ENCODE assay signal across 20 cellular contexts in the genomic region with DNA sequence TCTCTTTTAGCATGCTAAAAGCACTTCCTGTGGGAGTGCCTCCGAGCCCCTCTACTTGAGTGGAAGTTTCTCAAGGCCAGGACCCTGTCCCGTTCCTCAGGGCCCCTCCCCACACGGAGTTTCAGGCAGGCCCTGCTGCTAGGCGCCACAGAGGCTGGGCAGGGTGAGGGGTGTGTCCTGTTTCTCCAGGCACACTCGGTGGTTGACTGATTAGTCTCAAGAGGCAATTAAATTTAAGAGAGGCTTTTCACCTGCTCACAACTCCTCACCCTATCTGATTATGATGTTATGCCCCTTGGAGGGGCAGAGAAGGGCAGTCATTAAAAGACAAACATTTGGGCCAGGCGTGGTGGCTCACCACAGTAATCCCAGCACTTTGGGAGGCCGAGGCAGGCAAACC.
DNase-seq lines count a peak whose midpoint lies in the region; ATAC-seq and TF ChIP-seq lines count a peak whose summit lies in the region.
"Had no signal": no experiment of that assay in that cellular context is flagged by ENCODE, and none has a peak within 500 bp of the region (broad histone marks: within the 10 kb centered on the region; RNA-seq: fewer than 3 reads in every experiment).

No MANE protein-coding gene starts in this region.

- no peaks in the 10 kb centered on the region for H3K27me3 ChIP-seq in upper lobe of right lung
- H3K27me3 ChIP-seq: body of pancreas, hepatocyte, SJSA1 had no signal

- H3K4me1 ChIP-seq in upper lobe of right lung = peaks cover 28% of the 10 kb centered on the region

- no peak overlapping the region for H3K4me3 Mint-ChIP-seq in activated T-cell treated with anti-CD3 and anti-CD28 coated beads, Interleukin-2, amount 50 U/mL, for 4 hours
- H3K4me3 Mint-ChIP-seq: activated naive CD8-positive, alpha-beta T cell treated with anti-CD3 and anti-CD28 coated beads for 36 hours; H9; nephron progenitor cell; stimulated activated naive CD8-positive, alpha-beta T cell treated with anti-CD3 and anti-CD28 coated beads, Interleukin-15, Interleukin-2, amounts not matched to agents 100 ng/mL and 50 ng/mL, for 24 hours; T-helper 2 cell treated with Interferon-gamma antibody and Interleukin-4, amounts not matched to agents 5 μg/mL and 100 μg/mL, for 36 hours had no signal

- DNase-seq in NCI-H345 (lab: John Stamatoyannopoulos, UW) = peak; percentile 14
- DNase-seq in NCI-H345 treated with DMSO at 0.1 percent for 48 hours (lab: John Stamatoyannopoulos, UW; ENCODE audit: unreplicated experiment) = no peak
- peak; percentile 62 for DNase-seq in NCI-H524 treated with DMSO at 0.1 percent for 48 hours (lab: John Stamatoyannopoulos, UW)
- peak in 1 of 2 donors; percentile 52 for DNase-seq in left colon
- DNase-seq in upper lobe of right lung = no peak
- no peak for DNase-seq in activated T-cell treated with anti-CD3 and anti-CD28 coated beads, Interleukin-2, amount 50 U/mL, for 4 hours
- no peak for DNase-seq in hepatic stellate cell (ENCODE audit: low spot score)
- DNase-seq: activated naive CD8-positive, alpha-beta T cell treated with anti-CD3 and anti-CD28 coated beads for 36 hours; body of pancreas; C1 segment of cervical spinal cord; H9; mesendoderm; nephron progenitor cell had no signal

- no peaks in the 10 kb centered on the region for H3K36me3 Mint-ChIP-seq in activated T-cell treated with anti-CD3 and anti-CD28 coated beads, Interleukin-2, amount 50 U/mL, for 4 hours (ENCODE audit: insufficient read depth)
- H3K36me3 Mint-ChIP-seq: activated naive CD8-positive, alpha-beta T cell treated with anti-CD3 and anti-CD28 coated beads for 36 hours had no signal

- no peaks in the 10 kb centered on the region for H3K9me3 Mint-ChIP-seq in activated T-cell treated with anti-CD3 and anti-CD28 coated beads, Interleukin-2, amount 50 U/mL, for 4 hours
- H3K9me3 Mint-ChIP-seq: activated naive CD8-positive, alpha-beta T cell treated with anti-CD3 and anti-CD28 coated beads for 36 hours; H9; stimulated activated naive CD8-positive, alpha-beta T cell treated with anti-CD3 and anti-CD28 coated beads, Interleukin-15, Interleukin-2, amounts not matched to agents 100 ng/mL and 50 ng/mL, for 24 hours; T-helper 2 cell treated with Interferon-gamma antibody and Interleukin-4, amounts not matched to agents 5 μg/mL and 100 μg/mL, for 36 hours had no signal

- no peaks in the 10 kb centered on the region for H3K4me1 Mint-ChIP-seq in activated T-cell treated with anti-CD3 and anti-CD28 coated beads, Interleukin-2, amount 50 U/mL, for 4 hours (ENCODE audit: low read depth)

- no peaks in the 10 kb centered on the region for H3K27me3 Mint-ChIP-seq in activated T-cell treated with anti-CD3 and anti-CD28 coated beads, Interleukin-2, amount 50 U/mL, for 4 hours (ENCODE audit: low read depth)
- H3K27me3 Mint-ChIP-seq: activated naive CD8-positive, alpha-beta T cell treated with anti-CD3 and anti-CD28 coated beads for 36 hours; stimulated activated naive CD8-positive, alpha-beta T cell treated with anti-CD3 and anti-CD28 coated beads, Interleukin-15, Interleukin-2, amounts not matched to agents 100 ng/mL and 50 ng/mL, for 24 hours had no signal

- H3K36me3 ChIP-seq in upper lobe of right lung = no peaks in the 10 kb centered on the region
- H3K36me3 ChIP-seq: SJSA1 had no signal

- no peaks in the 10 kb centered on the region for H3K9me3 ChIP-seq in upper lobe of right lung
- H3K9me3 ChIP-seq: body of pancreas, SJSA1 had no signal

- no peak overlapping the region for H3K4me3 ChIP-seq in upper lobe of right lung
- H3K4me3 ChIP-seq: body of pancreas, GM12878, hepatocyte, SJSA1 had no signal

- intact Hi-C loops in left colon (cut with DNase I, micrococcal nuclease) (no loop called here), upper lobe of right lung (cut with DNase I) (no loop called here)

- no peak for TF ChIP-seq POLR2A in GM18505 (IDR thresholded peaks at IDR 0.05; ENCODE audit: borderline replicate concordance, extremely low read depth, insufficient read depth, insufficient read length)

- TF ChIP-seq CTCF in upper lobe of right lung (IDR thresholded peaks at IDR 0.05) = no peak

- H3K27ac ChIP-seq in upper lobe of right lung = no peak overlapping the region
- H3K27ac ChIP-seq: hepatocyte, SJSA1 had no signal

- ATAC-seq in left colon (peak; percentile 71), upper lobe of right lung (peak; percentile 40), GM18505 (IDR thresholded peaks at IDR 0.05; ENCODE audit: unreplicated experiment) (no peak)
- no peak for ATAC-seq in activated T-cell treated with anti-CD3 and anti-CD28 coated beads, Interleukin-2, amount 50 U/mL, for 4 hours
- ATAC-seq: activated CD4-positive, CD25-positive, alpha-beta regulatory T cell treated with anti-CD3 and anti-CD28 coated beads, Interleukin-2, amount 50 U/mL, for 24 hours; body of pancreas; GM12878 had no signal

Comparison
In these comparisons a context has a peak if more than half of its experiments do, and no peak if none do; other contexts are left out.
1. DNase-seq: peak in NCI-H345 (single experiment) and NCI-H524 treated with DMSO at 0.1 percent for 48 hours (single experiment); none in NCI-H345 treated with DMSO at 0.1 percent for 48 hours (single experiment), upper lobe of right lung (single experiment), activated T-cell treated with anti-CD3 and anti-CD28 coated beads, Interleukin-2, amount 50 U/mL, for 4 hours (single experiment) and hepatic stellate cell (single experiment).
2. ATAC-seq: peak in left colon (single experiment) and upper lobe of right lung (single experiment); none in activated T-cell treated with anti-CD3 and anti-CD28 coated beads, Interleukin-2, amount 50 U/mL, for 4 hours (0 of 2) and GM18505 (single experiment).